Comparison of ENCODE assay signal across 8 cellular contexts in the genomic region with DNA sequence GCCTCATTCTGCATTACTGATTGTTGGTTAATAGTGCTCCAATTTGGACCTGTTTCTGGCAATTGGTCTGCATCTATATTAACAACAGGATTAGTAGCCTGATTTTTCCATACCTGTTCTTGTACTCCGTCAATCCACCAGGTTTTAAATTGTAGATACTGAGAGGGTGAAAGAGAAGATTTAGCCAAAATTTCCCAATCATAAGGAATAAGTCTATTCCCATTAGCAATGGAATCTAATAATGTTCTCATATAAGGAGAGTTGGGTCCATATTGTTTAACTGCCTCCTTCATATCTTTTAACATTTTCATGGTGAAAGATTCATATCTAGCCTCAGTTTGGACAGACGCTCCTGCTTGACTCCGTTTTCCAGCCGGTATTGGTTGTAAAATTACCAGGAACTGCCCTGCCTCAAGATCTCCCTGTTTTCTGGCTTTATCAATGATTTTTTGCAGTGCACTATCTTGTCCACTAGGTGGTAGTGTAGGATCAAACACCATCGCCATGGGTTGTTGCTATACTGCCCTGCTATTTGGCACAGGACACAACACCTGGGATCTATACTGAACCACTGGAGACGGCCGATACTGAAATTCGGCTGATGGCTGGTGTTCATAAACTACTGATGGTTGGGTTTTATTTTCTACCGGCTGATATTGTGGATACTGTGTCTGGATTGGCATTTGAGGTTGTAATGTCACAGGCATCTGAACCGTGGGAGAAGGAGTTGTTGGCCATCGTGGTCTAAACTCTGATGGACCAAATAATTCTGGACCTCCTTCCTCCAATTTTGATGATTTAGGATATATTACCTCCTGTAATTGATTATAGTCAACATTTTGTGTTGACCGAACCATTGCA. TPM values are rescaled to one million over a fixed set of nuclear protein-coding genes. Genes with fewer than 3 reads are reported as not detected.
DNase-seq lines count a peak whose midpoint lies in the region; ATAC-seq and TF ChIP-seq lines count a peak whose summit lies in the region.

No MANE protein-coding gene starts in this region.

- H3K9me3 ChIP-seq in endodermal cell (ENCODE audit: control insufficient read depth, low read length): no peaks in the 10 kb centered on the region
- H3K9me3 ChIP-seq in upper lobe of left lung: no peaks in the 10 kb centered on the region

- no peak overlapping the region for H3K27ac Mint-ChIP-seq in activated CD4-positive, alpha-beta T cell treated with anti-CD3 and anti-CD28 coated beads, Interleukin-2, amount 10 ng/mL, durations not matched to agents 7 days and 5 days
- no peak overlapping the region for H3K27ac Mint-ChIP-seq in endodermal cell
- H3K27ac Mint-ChIP-seq in mesothelial cell of epicardium: no peak overlapping the region

- H3K27me3 Mint-ChIP-seq in activated CD4-positive, alpha-beta T cell treated with anti-CD3 and anti-CD28 coated beads, Interleukin-2, amount 10 ng/mL, durations not matched to agents 7 days and 5 days: peaks cover 22% of the 10 kb centered on the region
- H3K27me3 Mint-ChIP-seq in endodermal cell (ENCODE audit: insufficient read depth) (peaks cover 31% of the 10 kb centered on the region), mesothelial cell of epicardium (ENCODE audit: low read depth) (no peaks in the 10 kb centered on the region)

- CTCF ChIA-PET in activated CD4-positive, alpha-beta T cell treated with anti-CD3 and anti-CD28 coated beads, Interleukin-2, amount 10 ng/mL, durations not matched to agents 7 days and 5 days (lab: Charles Lee): no interaction called here

- H3K4me3 ChIP-seq in endodermal cell (ENCODE audit: low read length) (no peak overlapping the region), upper lobe of left lung (no peak overlapping the region)

- no peaks in the 10 kb centered on the region for H3K4me1 ChIP-seq in endodermal cell (ENCODE audit: control insufficient read depth, insufficient read depth, low read length)
- peaks cover 0 to 13% (median 6%) of the 10 kb centered on the region in 4 donors for H3K4me1 ChIP-seq in upper lobe of left lung

- TF ChIP-seq EP300 in upper lobe of left lung (IDR thresholded peaks at IDR 0.05): no peak

- POLR2A ChIA-PET in activated CD4-positive, alpha-beta T cell treated with anti-CD3 and anti-CD28 coated beads, Interleukin-2, amount 10 ng/mL, durations not matched to agents 7 days and 5 days (lab: Charles Lee): no interaction called here

- H3K27ac ChIP-seq in endodermal cell (ENCODE audit: low read depth, low read length) (no peak overlapping the region), upper lobe of left lung (no peak overlapping the region)

- DNase-seq in GM03348 (ENCODE audit: low spot score) (peak; percentile 70), HPDE6-E6E7 (ENCODE audit: extremely low spot score) (peak; percentile 22), NCI-H526 (lab: John Stamatoyannopoulos, UW) (peak; percentile 76 to 80), endodermal cell (peak; percentile 78), mesothelial cell of epicardium (ENCODE audit: low spot score in 2 of 2, unreplicated experiment in 2 of 2) (no peak), upper lobe of left lung (peak in 1 of 2 donors; percentile 59)
- DNase-seq in activated CD4-positive, alpha-beta T cell treated with anti-CD3 and anti-CD28 coated beads, Interleukin-2, amount 10 ng/mL, durations not matched to agents 7 days and 5 days: peak; percentile 73

- H3K36me3 Mint-ChIP-seq in activated CD4-positive, alpha-beta T cell treated with anti-CD3 and anti-CD28 coated beads, Interleukin-2, amount 10 ng/mL, durations not matched to agents 7 days and 5 days (ENCODE audit: low read depth): peaks cover 13% of the 10 kb centered on the region
- H3K36me3 Mint-ChIP-seq in endodermal cell (ENCODE audit: low read depth) (no peaks in the 10 kb centered on the region), mesothelial cell of epicardium (peaks cover under 1% of the 10 kb centered on the region)

- H3K9ac ChIP-seq in endodermal cell (ENCODE audit: extremely low read depth, low read length, poor library complexity, severe bottlenecking): no peak overlapping the region

- H3K27me3 ChIP-seq in endodermal cell (ENCODE audit: control insufficient read depth, insufficient read depth, low read length, poor library complexity, severe bottlenecking): no peaks in the 10 kb centered on the region
- no peaks in the 10 kb centered on the region for H3K27me3 ChIP-seq in upper lobe of left lung

- 44 to 47% methylated on average over 8 to 11 of the region's 12 CpGs for WGBS in endodermal cell (ENCODE audit: insufficient coverage in 1 of 2, insufficient read length in 1 of 2), 2 experiments
- WGBS in upper lobe of left lung, 2 donors: 25 to 28% methylated on average over 12 of the region's 12 CpGs

- TF ChIP-seq CTCF in endodermal cell (conservative IDR thresholded peaks at IDR 0.05) (peak; percentile 91), mesothelial cell of epicardium (IDR thresholded peaks at IDR 0.05; ENCODE audit: unreplicated experiment) (peak; percentile 91), upper lobe of left lung (IDR thresholded peaks at IDR 0.05) (peak; percentile 83 to 93 (median 88))

- H3K9me3 Mint-ChIP-seq in activated CD4-positive, alpha-beta T cell treated with anti-CD3 and anti-CD28 coated beads, Interleukin-2, amount 10 ng/mL, durations not matched to agents 7 days and 5 days: peaks cover 1% of the 10 kb centered on the region
- H3K9me3 Mint-ChIP-seq in endodermal cell: peaks cover 11% of the 10 kb centered on the region
- peaks cover 18% of the 10 kb centered on the region for H3K9me3 Mint-ChIP-seq in mesothelial cell of epicardium

- no peak overlapping the region for H3K4me3 Mint-ChIP-seq in activated CD4-positive, alpha-beta T cell treated with anti-CD3 and anti-CD28 coated beads, Interleukin-2, amount 10 ng/mL, durations not matched to agents 7 days and 5 days
- H3K4me3 Mint-ChIP-seq in endodermal cell (no peak overlapping the region), mesothelial cell of epicardium (no peak overlapping the region)

- TF ChIP-seq POLR2A in upper lobe of left lung (IDR thresholded peaks at IDR 0.05): no peak

- peaks cover 25% of the 10 kb centered on the region for H3K4me1 Mint-ChIP-seq in activated CD4-positive, alpha-beta T cell treated with anti-CD3 and anti-CD28 coated beads, Interleukin-2, amount 10 ng/mL, durations not matched to agents 7 days and 5 days
- H3K4me1 Mint-ChIP-seq in endodermal cell: peaks cover 4% of the 10 kb centered on the region
- peaks cover 27% of the 10 kb centered on the region for H3K4me1 Mint-ChIP-seq in mesothelial cell of epicardium

- ATAC-seq in upper lobe of left lung (ENCODE audit: low FRiP score in 2 of 2): peak; percentile 84 to 86
- ATAC-seq in GM19324 (IDR thresholded peaks at IDR 0.05; ENCODE audit: low FRiP score, unreplicated experiment): no peak

- no peaks in the 10 kb centered on the region for H3K36me3 ChIP-seq in endodermal cell (ENCODE audit: control insufficient read depth, insufficient read depth, low read length)
- H3K36me3 ChIP-seq in upper lobe of left lung: no peaks in the 10 kb centered on the region

RNA-seq across cellular contexts. Expression of a gene that starts 25.2 kb away (rescaled TPM):
- 10 to 100 TPM; 22.5 to 24.8 TPM for total RNA-seq in activated CD4-positive, alpha-beta T cell treated with anti-CD3 and anti-CD28 coated beads, Interleukin-2, amount 10 ng/mL, durations not matched to agents 7 days and 5 days
- total RNA-seq in endodermal cell (10 to 100 TPM; 16.7 to 17.3 TPM), mesothelial cell of epicardium (19.1 to 23.2 TPM (median 22.5 TPM) in 3 replicates), upper lobe of left lung (10 to 100 TPM; 13.2 to 27.4 (median 18.2) TPM)
- 12.6 TPM for polyA plus RNA-seq in endodermal cell (2013, experiment 1 of 2)
- 11.5 TPM for polyA plus RNA-seq in endodermal cell (2013, experiment 2 of 2)

RNA-seq across cellular contexts. Expression of a gene that starts 37.9 kb away (rescaled TPM):
- 1 to 10 TPM in 1 of 2 experiments, under 1 TPM in 1; 0.83 to 1.1 TPM for total RNA-seq in activated CD4-positive, alpha-beta T cell treated with anti-CD3 and anti-CD28 coated beads, Interleukin-2, amount 10 ng/mL, durations not matched to agents 7 days and 5 days
- 1 to 10 TPM; 2.1 to 4.4 TPM for total RNA-seq in endodermal cell
- polyA plus RNA-seq in endodermal cell (2013, experiment 1 of 2): 11.8 TPM
- polyA plus RNA-seq in endodermal cell (2013, experiment 2 of 2): 8.0 TPM
- 1.1 to 1.6 TPM (median 1.4 TPM) in 3 replicates for total RNA-seq in mesothelial cell of epicardium
- 10 to 100 TPM in 1 of 6 donors, 1 to 10 TPM in 3, under 1 TPM in 2; 0.39 to 15.7 (median 1.2) TPM for total RNA-seq in upper lobe of left lung

RNA-seq across cellular contexts. Expression of a gene that starts 57.5 kb away (rescaled TPM):
- not detected for total RNA-seq in activated CD4-positive, alpha-beta T cell treated with anti-CD3 and anti-CD28 coated beads, Interleukin-2, amount 10 ng/mL, durations not matched to agents 7 days and 5 days
- total RNA-seq in endodermal cell: not detected
- not detected for polyA plus RNA-seq in endodermal cell (2013, experiment 1 of 2)
- not detected for polyA plus RNA-seq in endodermal cell (2013, experiment 2 of 2)
- not detected in 3 replicates for total RNA-seq in mesothelial cell of epicardium
- total RNA-seq in upper lobe of left lung: not detected

Comparison
In these comparisons a context has a peak if more than half of its experiments do, and no peak if none do; other contexts are left out.
1. DNase-seq: peak in GM03348 (single experiment), HPDE6-E6E7 (single experiment), NCI-H526 (2 of 2), activated CD4-positive, alpha-beta T cell treated with anti-CD3 and anti-CD28 coated beads, Interleukin-2, amount 10 ng/mL, durations not matched to agents 7 days and 5 days (single experiment) and endodermal cell (single experiment); none in mesothelial cell of epicardium (0 of 2).
2. Peak in every context shown above with its lines, with median percentiles within 50 percentile points of each other: CTCF ChIP-seq.